ENCODE assay signal across 8 cellular contexts in the genomic region with DNA sequence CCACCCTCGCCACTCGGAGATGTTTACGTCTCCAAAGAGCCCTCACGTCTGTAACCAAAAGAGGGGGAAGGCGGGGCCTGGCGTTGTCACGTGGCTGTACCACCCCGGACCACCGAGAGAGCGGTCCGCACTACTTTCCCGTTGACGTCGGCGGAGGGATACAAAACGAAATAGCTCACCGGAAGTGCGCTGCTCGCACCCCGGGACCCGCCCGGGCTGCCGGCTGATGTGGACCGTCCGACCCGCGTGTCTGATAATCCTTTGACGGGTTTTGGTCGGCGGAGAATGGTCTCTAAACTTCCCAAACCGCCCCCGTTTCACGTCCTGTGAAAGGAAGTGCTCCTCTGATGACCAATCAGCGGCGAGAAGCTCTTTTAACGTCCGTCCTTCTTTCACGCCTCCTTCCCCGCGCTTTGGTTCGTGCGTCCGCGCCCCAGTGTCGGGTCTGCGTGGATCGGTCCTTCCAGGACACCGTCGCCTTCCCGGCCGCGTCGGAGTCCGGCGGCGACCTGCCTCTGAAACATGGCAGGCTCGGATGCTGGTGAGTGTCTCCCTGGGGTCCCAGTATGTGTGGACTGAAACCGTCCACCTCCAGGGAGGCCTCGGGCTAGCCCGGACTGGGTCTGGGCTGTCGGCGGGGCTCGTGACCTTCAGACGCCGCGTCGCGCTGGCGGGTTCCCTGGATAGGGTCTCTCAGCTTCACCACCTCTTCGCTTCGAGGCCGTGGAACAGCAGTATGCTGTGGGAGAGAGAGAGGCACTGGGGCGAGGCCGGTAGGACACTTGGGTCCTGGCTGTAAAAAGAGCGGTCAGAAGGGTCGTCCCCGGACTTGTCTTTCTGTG. TPM values are rescaled to one million over a fixed set of nuclear protein-coding genes. Genes with fewer than 3 reads are reported as not detected.
DNase-seq lines count a peak whose midpoint lies in the region; ATAC-seq and TF ChIP-seq lines count a peak whose summit lies in the region.

A gene with protein sequence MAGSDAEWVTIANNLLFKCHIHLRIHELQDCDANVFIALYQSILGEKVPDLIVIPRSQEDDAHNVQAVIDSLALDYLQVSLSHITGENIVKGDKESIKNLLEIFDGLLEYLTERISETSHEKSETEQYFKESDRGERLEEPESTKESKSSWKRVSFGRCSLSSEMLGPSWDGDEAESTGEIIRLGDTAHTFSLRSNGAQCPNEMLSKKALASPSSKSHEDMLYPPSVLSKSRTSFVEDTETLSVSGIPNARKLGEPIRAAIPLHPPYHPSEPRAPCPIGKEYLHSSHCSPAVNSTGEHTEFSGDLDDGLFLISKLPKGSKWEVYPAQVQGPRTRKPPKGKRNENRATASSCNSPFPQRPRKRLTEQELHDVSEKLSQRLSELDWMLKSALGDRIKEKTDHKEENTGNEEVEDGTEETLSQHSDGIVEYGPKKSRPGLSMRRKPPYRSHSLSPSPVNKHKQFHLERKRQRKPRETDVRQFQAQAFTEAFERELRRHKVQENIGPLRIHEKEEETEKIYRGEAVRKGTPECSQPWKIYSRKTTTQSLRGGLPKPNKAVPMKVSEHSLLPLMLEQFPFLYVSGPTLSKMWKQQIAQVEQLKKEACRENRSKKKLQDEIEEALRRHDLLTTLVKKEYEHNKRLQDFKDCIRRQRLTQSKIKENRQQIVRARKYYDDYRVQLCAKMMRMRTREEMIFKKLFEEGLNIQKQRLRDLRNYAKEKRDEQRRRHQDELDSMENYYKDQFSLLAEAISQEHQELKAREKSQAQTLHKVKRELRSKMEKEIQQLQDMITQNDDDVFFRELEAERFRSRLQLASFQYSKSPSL (plus strand): TSS at position 402 of the 842 bp plus-strand sequence. CDS start 121 bp downstream, at position 523.

- H4K20me1 ChIP-seq in BLaER1: peaks cover 86% of the 10 kb centered on the region

- H3K27ac ChIP-seq in BLaER1 (peak within 1 kb of the TSS; percentile 100), right lobe of liver (peak within 1 kb of the TSS; percentile 97 to 99 (median 99))

- H3K27ac Mint-ChIP-seq in activated CD4-positive, alpha-beta T cell treated with anti-CD3 and anti-CD28 coated beads, Interleukin-2, amount 10 ng/mL, durations not matched to agents 7 days and 5 days: peak within 1 kb of the TSS; percentile 100

- H3K4me2 ChIP-seq in BLaER1: peak within 1 kb of the TSS; percentile 86

- H3K27me3 ChIP-seq in BLaER1 (no peaks in the 10 kb centered on the region), right lobe of liver (no peaks in the 10 kb centered on the region)

- H3K36me3 ChIP-seq in BLaER1 (peaks cover 65% of the 10 kb centered on the region), right lobe of liver (peaks cover 20 to 60% (median 38%) of the 10 kb centered on the region in 4 donors)

- POLR2A ChIA-PET in activated CD4-positive, alpha-beta T cell treated with anti-CD3 and anti-CD28 coated beads, Interleukin-2, amount 10 ng/mL, durations not matched to agents 7 days and 5 days (lab: Charles Lee): interaction anchor here (0.6 to 1.2 kb wide), 2 partner anchors 10 to 67 kb away, joined by 5 to 7 read pairs; a partner anchor contains a TSS

- H3K4me1 ChIP-seq in BLaER1: peaks cover 45% of the 10 kb centered on the region
- peaks cover 0 to 37% (median 8%) of the 10 kb centered on the region in 4 donors for H3K4me1 ChIP-seq in right lobe of liver

- WGBS in right lobe of liver (ENCODE audit: insufficient coverage, low coverage, low lambda C conversion rate, missing lambda C conversion rate): 0% methylated on average over 19 of the region's 77 CpGs

- H3K9me3 ChIP-seq in BLaER1 (no peaks in the 10 kb centered on the region), right lobe of liver (no peaks in the 10 kb centered on the region)

- peak within 1 kb of the TSS; percentile 89 for H3K4me3 ChIP-seq in BLaER1
- peak within 1 kb of the TSS; percentile 87 to 96 (median 87) for H3K4me3 ChIP-seq in right lobe of liver

- peak within 1 kb of the TSS; percentile 95 for H3K4me3 Mint-ChIP-seq in activated CD4-positive, alpha-beta T cell treated with anti-CD3 and anti-CD28 coated beads, Interleukin-2, amount 10 ng/mL, durations not matched to agents 7 days and 5 days

- TF ChIP-seq POLR2A in right lobe of liver (IDR thresholded peaks at IDR 0.05): peak; percentile 78

- intact Hi-C loops in right lobe of liver (cut with DNase I): no loop called here

- ATAC-seq in GM19324 (IDR thresholded peaks at IDR 0.05; ENCODE audit: low FRiP score, unreplicated experiment): peak; percentile 74
- peak; percentile 56 for ATAC-seq in HG03460 (IDR thresholded peaks at IDR 0.05; ENCODE audit: unreplicated experiment)
- ATAC-seq in right lobe of liver: peak; percentile 68 to 79 (median 75)

- no peaks in the 10 kb centered on the region for H3K9me3 Mint-ChIP-seq in activated CD4-positive, alpha-beta T cell treated with anti-CD3 and anti-CD28 coated beads, Interleukin-2, amount 10 ng/mL, durations not matched to agents 7 days and 5 days

- H3K36me3 Mint-ChIP-seq in activated CD4-positive, alpha-beta T cell treated with anti-CD3 and anti-CD28 coated beads, Interleukin-2, amount 10 ng/mL, durations not matched to agents 7 days and 5 days (ENCODE audit: low read depth): peaks cover 61% of the 10 kb centered on the region

- no peaks in the 10 kb centered on the region for H3K27me3 Mint-ChIP-seq in activated CD4-positive, alpha-beta T cell treated with anti-CD3 and anti-CD28 coated beads, Interleukin-2, amount 10 ng/mL, durations not matched to agents 7 days and 5 days

- DNase-seq in NCI-H69 (lab: John Stamatoyannopoulos, UW): peak; percentile 99
- DNase-seq in activated CD4-positive, alpha-beta T cell treated with anti-CD3 and anti-CD28 coated beads, Interleukin-2, amount 10 ng/mL, durations not matched to agents 7 days and 5 days: peak; percentile 95
- DNase-seq in cortex of kidney (lab: John Stamatoyannopoulos, UW): peak; percentile 62
- peak; percentile 93 to 95 (median 94) for DNase-seq in right lobe of liver
- peak; percentile 97 for DNase-seq in stimulated activated CD4-positive, alpha-beta T cell treated with anti-CD3 and anti-CD28 coated beads, Interleukin-4, amount 100 ng/mL, for 24 hours

- no peak for TF ChIP-seq CTCF in right lobe of liver (IDR thresholded peaks at IDR 0.05)

- peak within 1 kb of the TSS; percentile 100 for H3K9ac ChIP-seq in BLaER1

- CTCF ChIA-PET in activated CD4-positive, alpha-beta T cell treated with anti-CD3 and anti-CD28 coated beads, Interleukin-2, amount 10 ng/mL, durations not matched to agents 7 days and 5 days (lab: Charles Lee): interaction anchor here (0.6 to 3.0 kb wide), 7 partner anchors 9 to 1769 kb away, joined by 3 to 29 read pairs (median 6); a partner anchor contains a TSS

- peaks cover 52% of the 10 kb centered on the region for H3K4me1 Mint-ChIP-seq in activated CD4-positive, alpha-beta T cell treated with anti-CD3 and anti-CD28 coated beads, Interleukin-2, amount 10 ng/mL, durations not matched to agents 7 days and 5 days

RNA-seq across cellular contexts. Expression of the gene that starts here (rescaled TPM):
- total RNA-seq in activated CD4-positive, alpha-beta T cell treated with anti-CD3 and anti-CD28 coated beads, Interleukin-2, amount 10 ng/mL, durations not matched to agents 7 days and 5 days: 10 to 100 TPM; 45.4 to 48.1 TPM
- total RNA-seq in right lobe of liver: 10 to 100 TPM; 11.0 to 27.6 (median 14.0) TPM

Comparison
In these comparisons a context has a peak if more than half of its experiments do, and no peak if none do; other contexts are left out.
1. Peak in every context shown above with its lines: DNase-seq, ATAC-seq, H3K4me3 ChIP-seq and H3K27ac ChIP-seq.